Comparison of ENCODE assay signal across 8 cellular contexts in genomic region chr19:45863335-45863839, GRCh38. TPM values are rescaled to one million over a fixed set of nuclear protein-coding genes. Genes with fewer than 3 reads are reported as not detected.
DNase-seq lines count a peak whose midpoint lies in the region; ATAC-seq, FAIRE-seq and TF ChIP-seq lines count a peak whose summit lies in the region.

No MANE protein-coding gene starts in this region.

- DNase-seq in A549 (ENCODE audit: low read depth in 1 of 2, low spot score in 1 of 2) (no peak), IMR-90 (no peak), HK-2 (ENCODE audit: unreplicated experiment) (no peak), AML-193 (lab: John Stamatoyannopoulos, UW) (no peak)
- DNase-seq in central memory CD8-positive, alpha-beta T cell (ENCODE audit: low spot score in 2 of 2): no peak
- no peak for DNase-seq in activated CD4-positive, CD25-positive, alpha-beta regulatory T cell treated with anti-CD3 and anti-CD28 coated beads, Interleukin-2, amount 50 U/mL, for 72 hours

- H3K9me3 Mint-ChIP-seq in central memory CD8-positive, alpha-beta T cell: no peaks in the 10 kb centered on the region

- H3K9ac ChIP-seq in IMR-90 (ENCODE audit: low read depth, low read length) (no peak overlapping the region), muscle layer of colon (ENCODE audit: low read length) (no peak overlapping the region)

- no peak overlapping the region for H2BK20ac ChIP-seq in IMR-90 (ENCODE audit: low read depth, low read length)

- FAIRE-seq in A549 (lab: Jason Lieb, UNC): no peak

- no peaks in the 10 kb centered on the region for H3K9me1 ChIP-seq in IMR-90 (ENCODE audit: insufficient read depth, low read length)

- peaks cover 36% of the 10 kb centered on the region for H3K4me1 Mint-ChIP-seq in central memory CD8-positive, alpha-beta T cell

- H3K56ac ChIP-seq in IMR-90 (ENCODE audit: extremely low read depth, insufficient read depth, low read length): no peak overlapping the region

- H3K36me3 ChIP-seq in IMR-90 (ENCODE audit: control insufficient read depth, insufficient read depth, low read length): peaks cover 9% of the 10 kb centered on the region; the same call in 1 of the 2 replicates
- H3K36me3 ChIP-seq in muscle layer of colon (ENCODE audit: insufficient read depth, low read length): no peaks in the 10 kb centered on the region

- peaks cover 17% of the 10 kb centered on the region for H3K36me3 Mint-ChIP-seq in central memory CD8-positive, alpha-beta T cell (ENCODE audit: insufficient read depth)

- peak overlapping the region in 1 of 2 experiments; percentile 82; a peak in 1 of 4 replicates for H4K8ac ChIP-seq in IMR-90 (ENCODE audit: low read depth in 2 of 2, low read length in 2 of 2)

- no peak overlapping the region for H4K91ac ChIP-seq in IMR-90 (ENCODE audit: insufficient read depth, low read depth, low read length)

- no peak overlapping the region for H4K5ac ChIP-seq in IMR-90 (ENCODE audit: low read depth, low read length)

- TF ChIP-seq RAD21 in A549 (conservative IDR thresholded peaks at IDR 0.05 in 1 of 2, IDR thresholded peaks at IDR 0.05 in 1 of 2) (no peak), IMR-90 (IDR thresholded peaks at IDR 0.05; ENCODE audit: low read length) (no peak)

- in situ Hi-C loops in IMR-90 (cut with MboI; ENCODE audit: low sequenced_read_pairs): no loop called here

- BruUV-seq in IMR-90 (replicated peaks; lab: Mats Ljungman, UMichigan): no TSS peak

- H3K4me3 ChIP-seq in A549 (peak overlapping the region; percentile 71), IMR-90 (ENCODE audit: insufficient read depth, low read depth, low read length) (peak overlapping the region; percentile 30), muscle layer of colon (ENCODE audit: low read depth in 1 of 2, low read length in 2 of 2) (peak overlapping the region; percentile 52 to 58)

- H3K23ac ChIP-seq in IMR-90 (ENCODE audit: low read depth, low read length): no peak overlapping the region; the same call in 1 of the 2 replicates

- H2BK5ac ChIP-seq in IMR-90 (ENCODE audit: low read depth, low read length, poor library complexity, severe bottlenecking): no peak overlapping the region

- TF ChIP-seq POLR2A in A549 (IDR thresholded peaks at IDR 0.05; ENCODE audit: low read length) (no peak), IMR-90 (IDR thresholded peaks at IDR 0.05; ENCODE audit: low read depth, low read length) (no peak)

- H3K27ac ChIP-seq in A549 (peak overlapping the region; percentile 74 to 88), IMR-90 (ENCODE audit: insufficient read depth, low read length) (no peak overlapping the region), muscle layer of colon (ENCODE audit: low read depth, low read length) (no peak overlapping the region)

- intact Hi-C loops in IMR-90 (cut with micrococcal nuclease): loop anchor here (2.0 kb wide), 1 partner anchor 23 kb away; the partner anchor contains the start of gene IRF2BP1

- H3K9me3 ChIP-seq in A549 (no peaks in the 10 kb centered on the region), IMR-90 (ENCODE audit: control insufficient read depth, insufficient read depth, low read length) (peaks cover 2% of the 10 kb centered on the region; the same call in 1 of the 2 replicates), muscle layer of colon (ENCODE audit: low read length) (no peaks in the 10 kb centered on the region)

- H3K14ac ChIP-seq in IMR-90 (replicated peaks; ENCODE audit: low read depth, low read length): no peak overlapping the region

- H3K4me1 ChIP-seq in A549: peaks cover 25% of the 10 kb centered on the region
- H3K4me1 ChIP-seq in IMR-90 (ENCODE audit: control insufficient read depth, insufficient read depth, low read length): no peaks in the 10 kb centered on the region
- H3K4me1 ChIP-seq in muscle layer of colon (ENCODE audit: insufficient read depth, low read length): peaks cover 16% of the 10 kb centered on the region

- POLR2A ChIA-PET in A549 (lab: Yijun Ruan, JAX): interaction anchor here (0.5 to 2.7 kb wide), 24 partner anchors 8 to 220 kb away, joined by 3 to 30 read pairs (median 4); partner anchors contain the start of genes CCDC61, IRF2BP1, MYPOP and SIX5
- POLR2A ChIA-PET in IMR-90 (lab: Charles Lee; ENCODE audit: unreplicated experiment): no interaction called here

- no peak for TF ChIP-seq CTCF in A549 (IDR thresholded peaks at IDR 0.05)
- no peak for TF ChIP-seq CTCF in IMR-90 (conservative IDR thresholded peaks at IDR 0.05; ENCODE audit: low read depth, low read length)

- H4K20me1 ChIP-seq in IMR-90 (ENCODE audit: insufficient read depth, low read length): peaks cover 17% of the 10 kb centered on the region

- H3K4ac ChIP-seq in IMR-90 (ENCODE audit: low read depth, low read length): no peak overlapping the region

- H3K4me2 ChIP-seq in A549: peak overlapping the region; percentile 89
- peak overlapping the region; percentile 78 for H3K4me2 ChIP-seq in IMR-90 (ENCODE audit: low read depth, low read length)

- ATAC-seq in A549: no peak
- no peak for ATAC-seq in IMR-90 (ENCODE audit: low read depth)
- no peak for ATAC-seq in central memory CD8-positive, alpha-beta T cell (replicated peaks; ENCODE audit: extremely low read depth, poor library complexity, severe bottlenecking)
- ATAC-seq in GM19395 (IDR thresholded peaks at IDR 0.05; ENCODE audit: unreplicated experiment): no peak

- peak overlapping the region; percentile 93 for H3K4me3 Mint-ChIP-seq in central memory CD8-positive, alpha-beta T cell

- CTCF ChIA-PET in A549 (lab: Yijun Ruan, JAX): interaction anchor here (0.6 to 11.3 kb wide), 34 partner anchors 8 to 532 kb away, joined by 3 to 315 read pairs (median 5); partner anchors contain the start of genes DMPK, IRF2BP1, MYPOP and SIX5
- CTCF ChIA-PET in IMR-90 (lab: Yijun Ruan, JAX): interaction anchor here (0.6 to 1.0 kb wide), 3 partner anchors 33 to 153 kb away, joined by 3 to 4 read pairs (median 3); no protein-coding TSS in a partner anchor

- H2AFZ ChIP-seq in IMR-90 (replicated peaks; ENCODE audit: low read length, poor library complexity): peak overlapping the region; percentile 96

- H2AK5ac ChIP-seq in IMR-90 (ENCODE audit: low read depth, low read length): no peak overlapping the region

- peaks cover 12% of the 10 kb centered on the region for H3K27me3 Mint-ChIP-seq in central memory CD8-positive, alpha-beta T cell

- H3K27ac Mint-ChIP-seq in central memory CD8-positive, alpha-beta T cell (ENCODE audit: low read depth): peak overlapping the region; percentile 88

- no peak overlapping the region for H3K18ac ChIP-seq in IMR-90 (ENCODE audit: low read depth, low read length)

- no peak overlapping the region for H2BK120ac ChIP-seq in IMR-90 (ENCODE audit: low read depth, low read length)

- dilution Hi-C loops in IMR-90 (cut with HindIII; ENCODE audit: low sequenced_read_pairs, unreplicated experiment): no loop called here

- H2AK9ac ChIP-seq in IMR-90 (replicated peaks; ENCODE audit: low read depth, low read length, poor library complexity): peak overlapping the region; percentile 99

- WGBS in A549 (ENCODE audit: missing lambda C conversion rate): 6% methylated on average over 22 of the region's 22 CpGs
- 16% methylated on average over 4 of the region's 22 CpGs; no CpG with 5 or more reads in 1 of the 2 experiments for WGBS in IMR-90 (ENCODE audit: extremely low coverage in 2 of 2, insufficient read length in 1 of 2), 2 experiments

- H2BK15ac ChIP-seq in IMR-90 (ENCODE audit: low read depth, low read length): no peak overlapping the region

- H3K79me1 ChIP-seq in IMR-90 (ENCODE audit: low read depth in 1 of 2, low read length in 2 of 2): peaks cover 12 to 27% of the 10 kb centered on the region in 2 experiments; a peak in 3 of 4 replicates

- H3K27me3 ChIP-seq in IMR-90 (ENCODE audit: control insufficient read depth, insufficient read depth, low read length) (peaks cover 40% of the 10 kb centered on the region), muscle layer of colon (ENCODE audit: control insufficient read depth in 1 of 2, insufficient read depth in 2 of 2, low read length in 2 of 2) (peaks cover 15 to 19% of the 10 kb centered on the region in 2 donors)

- TF ChIP-seq EP300 in A549 (IDR thresholded peaks at IDR 0.05): no peak

RNA-seq across cellular contexts. Expression of gene SYMPK, which starts 0.4 kb away (rescaled TPM):
- polyA plus RNA-seq in A549 (2011; rRNA removed) (92.6 and 105 TPM in 2 replicates), A549 (2017; fragmentation: RNase III; extraction: RNeasy Plus Mini Kit Qiagen cat#74134 plus additional on column Dnase treatment) (57.8 to 61.9 TPM (median 58.1 TPM) in 3 replicates), IMR-90 (2012; rRNA removed) (70.0 and 71.5 TPM in 2 replicates)
- polyA plus RNA-seq in A549 (2012; cell fraction: cytosol; rRNA removed): 102 and 122 TPM in 2 replicates
- polyA plus RNA-seq in A549 (2012; cell fraction: nucleus; rRNA removed): 262 and 328 TPM in 2 replicates
- polyA minus RNA-seq in A549 (2011; rRNA and poly(A)+ RNA removed): 125 and 128 TPM in 2 replicates
- total RNA-seq in IMR-90 (2012; rRNA removed): 33.6 and 35.3 TPM in 2 replicates
- polyA plus RNA-seq in IMR-90 (2012; cell fraction: cytosol; rRNA removed): 32.0 and 52.6 TPM in 2 replicates
- 124 and 193 TPM in 2 replicates for polyA plus RNA-seq in IMR-90 (2012; cell fraction: nucleus; rRNA removed; ENCODE audit: low replicate concordance)

RNA-seq across cellular contexts. Expression of gene FOXA3, which starts 0.7 kb away (rescaled TPM):
- polyA plus RNA-seq in A549 (2011; rRNA removed) (5.3 and 6.5 TPM in 2 replicates), A549 (2017; fragmentation: RNase III; extraction: RNeasy Plus Mini Kit Qiagen cat#74134 plus additional on column Dnase treatment) (1.2 to 1.6 TPM (median 1.3 TPM) in 3 replicates), IMR-90 (2012; rRNA removed) (not detected in 2 replicates)
- polyA plus RNA-seq in A549 (2012; cell fraction: cytosol; rRNA removed): 0.90 and 0.98 TPM in 2 replicates
- polyA plus RNA-seq in A549 (2012; cell fraction: nucleus; rRNA removed): 0.74 and 0.77 TPM in 2 replicates
- 6.0 and 6.6 TPM in 2 replicates for polyA minus RNA-seq in A549 (2011; rRNA and poly(A)+ RNA removed)
- not detected in 2 replicates for total RNA-seq in IMR-90 (2012; rRNA removed)
- polyA plus RNA-seq in IMR-90 (2012; cell fraction: cytosol; rRNA removed): 0.01 TPM in 1 of 2 replicates, not detected in the other
- not detected in 2 replicates for polyA plus RNA-seq in IMR-90 (2012; cell fraction: nucleus; rRNA removed; ENCODE audit: low replicate concordance)

RNA-seq across cellular contexts. Expression of gene IRF2BP1, which starts 22.6 kb away (rescaled TPM):
- 9.5 and 10.9 TPM in 2 replicates for polyA plus RNA-seq in A549 (2011; rRNA removed)
- 17.2 and 27.7 TPM in 2 replicates for polyA plus RNA-seq in A549 (2012; cell fraction: cytosol; rRNA removed)
- polyA plus RNA-seq in A549 (2012; cell fraction: nucleus; rRNA removed): 17.1 and 29.4 TPM in 2 replicates
- 20.1 to 23.1 TPM (median 21.3 TPM) in 3 replicates for polyA plus RNA-seq in A549 (2017; fragmentation: RNase III; extraction: RNeasy Plus Mini Kit Qiagen cat#74134 plus additional on column Dnase treatment)
- polyA minus RNA-seq in A549 (2011; rRNA and poly(A)+ RNA removed): 10.2 and 13.7 TPM in 2 replicates
- 4.5 and 5.0 TPM in 2 replicates for total RNA-seq in IMR-90 (2012; rRNA removed)
- polyA plus RNA-seq in IMR-90 (2012; rRNA removed): 8.5 and 11.6 TPM in 2 replicates
- polyA plus RNA-seq in IMR-90 (2012; cell fraction: cytosol; rRNA removed): 9.6 and 15.7 TPM in 2 replicates
- polyA plus RNA-seq in IMR-90 (2012; cell fraction: nucleus; rRNA removed; ENCODE audit: low replicate concordance): 3.3 and 9.4 TPM in 2 replicates

RNA-seq across cellular contexts. Expression of gene MYPOP, which starts 39.0 kb away (rescaled TPM):
- 2.1 and 3.4 TPM in 2 replicates for polyA plus RNA-seq in A549 (2011; rRNA removed)
- polyA plus RNA-seq in A549 (2012; cell fraction: cytosol; rRNA removed): 6.2 and 8.9 TPM in 2 replicates
- 10.0 and 12.8 TPM in 2 replicates for polyA plus RNA-seq in A549 (2012; cell fraction: nucleus; rRNA removed)
- polyA plus RNA-seq in A549 (2017; fragmentation: RNase III; extraction: RNeasy Plus Mini Kit Qiagen cat#74134 plus additional on column Dnase treatment): 7.9 to 10.6 TPM (median 10.5 TPM) in 3 replicates
- 1.6 and 2.8 TPM in 2 replicates for polyA minus RNA-seq in A549 (2011; rRNA and poly(A)+ RNA removed)
- total RNA-seq in IMR-90 (2012; rRNA removed): 0.28 and 0.36 TPM in 2 replicates
- 2.8 and 3.1 TPM in 2 replicates for polyA plus RNA-seq in IMR-90 (2012; rRNA removed)
- polyA plus RNA-seq in IMR-90 (2012; cell fraction: cytosol; rRNA removed): 3.4 and 5.0 TPM in 2 replicates
- polyA plus RNA-seq in IMR-90 (2012; cell fraction: nucleus; rRNA removed; ENCODE audit: low replicate concordance): 8.9 and 14.7 TPM in 2 replicates

RNA-seq across cellular contexts. Expression of gene RSPH6A, which starts 48.3 kb away (rescaled TPM):
- polyA plus RNA-seq in A549 (2011; rRNA removed): 0.04 TPM in 1 of 2 replicates, not detected in the other
- 0.03 TPM in 1 of 2 replicates, not detected in the other for polyA plus RNA-seq in A549 (2012; cell fraction: cytosol; rRNA removed)
- polyA plus RNA-seq in A549 (2012; cell fraction: nucleus; rRNA removed): 0.09 and 0.13 TPM in 2 replicates
- polyA plus RNA-seq in A549 (2017; fragmentation: RNase III; extraction: RNeasy Plus Mini Kit Qiagen cat#74134 plus additional on column Dnase treatment): 0.04 TPM in 1 of 3 replicates, not detected in the others
- 0.24 TPM in 1 of 2 replicates, not detected in the other for polyA minus RNA-seq in A549 (2011; rRNA and poly(A)+ RNA removed)
- total RNA-seq in IMR-90 (2012; rRNA removed): under 0.01 TPM in 2 replicates
- polyA plus RNA-seq in IMR-90 (2012; rRNA removed): 0.09 TPM in 1 of 2 replicates, not detected in the other
- polyA plus RNA-seq in IMR-90 (2012; cell fraction: cytosol; rRNA removed): 0.04 TPM in 1 of 2 replicates, not detected in the other
- polyA plus RNA-seq in IMR-90 (2012; cell fraction: nucleus; rRNA removed; ENCODE audit: low replicate concordance): 0.04 and 0.05 TPM in 2 replicates

Comparison
In these comparisons a context has a peak if more than half of its experiments do, and no peak if none do; other contexts are left out.
1. H3K27ac ChIP-seq: peak in A549 (2 of 2); none in IMR-90 (single experiment) and muscle layer of colon (single experiment).
2. Peak in every context shown above with its lines, with median percentiles within 50 percentile points of each other: H3K4me3 ChIP-seq.